ENCODE assay signal across 8 cellular contexts in genomic region chr9:12640021-12640587, GRCh38. TPM values are rescaled to one million over a fixed set of nuclear protein-coding genes. Genes with fewer than 3 reads are reported as not detected.
A peak's percentile ranks its signal among the peaks of the same experiment; 100 is the strongest.
DNase-seq lines count a peak whose midpoint lies in the region; ATAC-seq and TF ChIP-seq lines count a peak whose summit lies in the region.

No MANE protein-coding gene starts in this region.

- no peaks in the 10 kb centered on the region for H3K36me3 Mint-ChIP-seq in chondrocyte (ENCODE audit: low read depth)
- no peaks in the 10 kb centered on the region for H3K36me3 Mint-ChIP-seq in activated T-helper 1 cell treated with anti-CD3 and anti-CD28 coated beads, Interleukin-12 subunit alpha, Interleukin-12 subunit beta, Interleukin-2, Interleukin-4 antibody, amounts not matched to agents 30 ng/mL and 10 ng/mL and 1 ng/mL, durations not matched to agents 14 hours and 24 hours and 36 hours (ENCODE audit: low read depth)

- no peak overlapping the region for H3K27ac Mint-ChIP-seq in chondrocyte (ENCODE audit: unreplicated experiment)
- no peak overlapping the region for H3K27ac Mint-ChIP-seq in activated T-helper 1 cell treated with anti-CD3 and anti-CD28 coated beads, Interleukin-12 subunit alpha, Interleukin-12 subunit beta, Interleukin-2, Interleukin-4 antibody, amounts not matched to agents 30 ng/mL and 10 ng/mL and 1 ng/mL, durations not matched to agents 14 hours and 24 hours and 36 hours

- CTCF ChIA-PET in AG04449 (lab: Yijun Ruan, JAX), result interaction anchor here (0.8 to 1.6 kb wide), 3 partner anchors 9 to 85 kb away, joined by 3 to 5 read pairs (median 4); no protein-coding TSS in a partner anchor

- no peaks in the 10 kb centered on the region for H3K4me1 Mint-ChIP-seq in chondrocyte (ENCODE audit: low read depth)
- no peaks in the 10 kb centered on the region for H3K4me1 Mint-ChIP-seq in activated T-helper 1 cell treated with anti-CD3 and anti-CD28 coated beads, Interleukin-12 subunit alpha, Interleukin-12 subunit beta, Interleukin-2, Interleukin-4 antibody, amounts not matched to agents 30 ng/mL and 10 ng/mL and 1 ng/mL, durations not matched to agents 14 hours and 24 hours and 36 hours (ENCODE audit: low read depth)

- POLR2A ChIA-PET in AG04449 (lab: Yijun Ruan, JAX), result no interaction called here

- peaks cover 37% of the 10 kb centered on the region for H3K27me3 Mint-ChIP-seq in chondrocyte (ENCODE audit: low read depth)
- H3K27me3 Mint-ChIP-seq in activated T-helper 1 cell treated with anti-CD3 and anti-CD28 coated beads, Interleukin-12 subunit alpha, Interleukin-12 subunit beta, Interleukin-2, Interleukin-4 antibody, amounts not matched to agents 30 ng/mL and 10 ng/mL and 1 ng/mL, durations not matched to agents 14 hours and 24 hours and 36 hours (ENCODE audit: insufficient read depth), result no peaks in the 10 kb centered on the region

- H3K4me3 Mint-ChIP-seq in chondrocyte (ENCODE audit: unreplicated experiment), result no peak overlapping the region
- no peak overlapping the region for H3K4me3 Mint-ChIP-seq in activated T-helper 1 cell treated with anti-CD3 and anti-CD28 coated beads, Interleukin-12 subunit alpha, Interleukin-12 subunit beta, Interleukin-2, Interleukin-4 antibody, amounts not matched to agents 30 ng/mL and 10 ng/mL and 1 ng/mL, durations not matched to agents 14 hours and 24 hours and 36 hours

- H3K9me3 Mint-ChIP-seq in chondrocyte (ENCODE audit: low read depth), result no peaks in the 10 kb centered on the region
- H3K9me3 Mint-ChIP-seq in activated T-helper 1 cell treated with anti-CD3 and anti-CD28 coated beads, Interleukin-12 subunit alpha, Interleukin-12 subunit beta, Interleukin-2, Interleukin-4 antibody, amounts not matched to agents 30 ng/mL and 10 ng/mL and 1 ng/mL, durations not matched to agents 14 hours and 24 hours and 36 hours, result peaks cover 5% of the 10 kb centered on the region

- DNase-seq in AG04449 (ENCODE audit: low read depth, low spot score) (peak; percentile 9), NCI-H226 (peak; percentile 37), chondrocyte (ENCODE audit: low spot score) (no peak), midbrain (lab: John Stamatoyannopoulos, UW) (peak; percentile 26)
- DNase-seq in stimulated activated CD4-positive, alpha-beta T cell treated with anti-CD3 and anti-CD28 coated beads, Interleukin-15, amount 100 ng/mL, for 24 hours, result no peak
- DNase-seq in activated T-helper 1 cell treated with anti-CD3 and anti-CD28 coated beads, Interleukin-12 subunit alpha, Interleukin-12 subunit beta, Interleukin-2, Interleukin-4 antibody, amounts not matched to agents 30 ng/mL and 10 ng/mL and 1 ng/mL, durations not matched to agents 14 hours and 24 hours and 36 hours (ENCODE audit: low spot score), result no peak

- TF ChIP-seq CTCF in AG04449 (IDR thresholded peaks at IDR 0.05; ENCODE audit: insufficient read depth, low read length, missing control alignments) (peak; percentile 28), chondrocyte (IDR thresholded peaks at IDR 0.05) (peak; percentile 83)

- H3K4me3 ChIP-seq in AG04449 (ENCODE audit: low read depth, low read length), result no peak overlapping the region

- ATAC-seq in GM21717 (IDR thresholded peaks at IDR 0.05; ENCODE audit: unreplicated experiment) (peak; percentile 52), HG02852 (IDR thresholded peaks at IDR 0.05; ENCODE audit: unreplicated experiment) (no peak)

- intact Hi-C loops in activated T-helper 1 cell treated with anti-CD3 and anti-CD28 coated beads, Interleukin-12 subunit alpha, Interleukin-12 subunit beta, Interleukin-2, Interleukin-4 antibody, amounts not matched to agents 30 ng/mL and 10 ng/mL and 1 ng/mL, durations not matched to agents 14 hours and 24 hours and 36 hours (cut with micrococcal nuclease), result no loop called here

RNA-seq across cellular contexts. Expression of gene TYRP1, which starts 53.1 kb away (rescaled TPM):
- total RNA-seq in chondrocyte, result 0.10 to 0.28 TPM in 2 of 3 replicates, not detected in the other
- not detected in 2 replicates for total RNA-seq in activated T-helper 1 cell treated with anti-CD3 and anti-CD28 coated beads, Interleukin-12 subunit alpha, Interleukin-12 subunit beta, Interleukin-2, Interleukin-4 antibody, amounts not matched to agents 30 ng/mL and 10 ng/mL and 1 ng/mL, durations not matched to agents 14 hours and 24 hours and 36 hours

Comparison
In these comparisons a context has a peak if more than half of its experiments do, and no peak if none do; other contexts are left out.
1. DNase-seq: peak in AG04449 (single experiment), NCI-H226 (single experiment) and midbrain (single experiment); none in chondrocyte (single experiment), stimulated activated CD4-positive, alpha-beta T cell treated with anti-CD3 and anti-CD28 coated beads, Interleukin-15, amount 100 ng/mL, for 24 hours (single experiment) and activated T-helper 1 cell treated with anti-CD3 and anti-CD28 coated beads, Interleukin-12 subunit alpha, Interleukin-12 subunit beta, Interleukin-2, Interleukin-4 antibody, amounts not matched to agents 30 ng/mL and 10 ng/mL and 1 ng/mL, durations not matched to agents 14 hours and 24 hours and 36 hours (single experiment).